Comparison of ENCODE assay signal across 8 cellular contexts in genomic region chr1:147599362-147600118, GRCh38. TPM values are rescaled to one million over a fixed set of nuclear protein-coding genes. Genes with fewer than 3 reads are reported as not detected.
DNase-seq lines count a peak whose midpoint lies in the region; ATAC-seq and TF ChIP-seq lines count a peak whose summit lies in the region.

No MANE protein-coding gene starts in this region.

- H3K27ac ChIP-seq in AG04450 (ENCODE audit: low read depth, low read length) = peak overlapping the region; percentile 54

- H3K4me3 ChIP-seq in AG04450 (ENCODE audit: low read depth, low read length) = peak overlapping the region; percentile 79
- peak overlapping the region; percentile 75 for H3K4me3 ChIP-seq in kidney epithelial cell (ENCODE audit: low read depth, low read length)

- H3K36me3 ChIP-seq in kidney epithelial cell (ENCODE audit: control insufficient read depth, insufficient read depth, low read length) = no peaks in the 10 kb centered on the region

- H3K27me3 ChIP-seq in AG04450 (ENCODE audit: control insufficient read depth, insufficient read depth, low read length) (no peaks in the 10 kb centered on the region), kidney epithelial cell (ENCODE audit: control insufficient read depth, insufficient read depth, low read length) (no peaks in the 10 kb centered on the region)

- DNase-seq in AG04450 (ENCODE audit: low read depth, low spot score) (peak; percentile 91), NCI-H446 (lab: John Stamatoyannopoulos, UW) (peak; percentile 88 to 97), cerebellar nuclear complex (lab: John Stamatoyannopoulos, UW) (peak; percentile 85), kidney epithelial cell (ENCODE audit: low read depth) (peak; percentile 61)
- peak; percentile 90 for DNase-seq in activated CD4-positive, CD25-positive, alpha-beta regulatory T cell treated with anti-CD3 and anti-CD28 coated beads, Interleukin-2, amount 50 U/mL, for 72 hours
- peak; percentile 95 to 98 for DNase-seq in stimulated activated CD4-positive, alpha-beta T cell treated with anti-CD3 and anti-CD28 coated beads, Interleukin-15, amount 100 ng/mL, for 1 hour (ENCODE audit: low read depth in 1 of 2, low spot score in 1 of 2)

- TF ChIP-seq CTCF in AG04450 (IDR thresholded peaks at IDR 0.05; ENCODE audit: low read depth, low read length) = no peak
- TF ChIP-seq CTCF in kidney epithelial cell (IDR thresholded peaks at IDR 0.05; ENCODE audit: insufficient read depth, low read length, poor library complexity, severe bottlenecking) = no peak

- POLR2A ChIA-PET in AG04450 (lab: Yijun Ruan, JAX) = interaction anchor here (0.6 to 1.9 kb wide), 11 partner anchors 14 to 295 kb away, joined by 3 to 41 read pairs (median 5); partner anchors contain the start of gene BCL9

- peak; percentile 78 for ATAC-seq in HG03354 (IDR thresholded peaks at IDR 0.05; ENCODE audit: poor library complexity, severe bottlenecking, unreplicated experiment)

- H3K9me3 ChIP-seq in AG04450 (ENCODE audit: control insufficient read depth, insufficient read depth, low read length) = no peaks in the 10 kb centered on the region; the same call in 1 of the 2 replicates

- TF ChIP-seq POLR2A in GM19099 (IDR thresholded peaks at IDR 0.05; ENCODE audit: extremely low read depth, insufficient read length, low read depth) = peak; percentile 48

- CTCF ChIA-PET in AG04450 (lab: Charles Lee) = interaction anchor here (0.6 to 2.0 kb wide), 7 partner anchors 12 to 65 kb away, joined by 3 to 11 read pairs (median 5); partner anchors contain the start of gene BCL9

RNA-seq across cellular contexts. Expression of gene BCL9, which starts 58.2 kb away (rescaled TPM):
- polyA plus RNA-seq in AG04450 (2011; rRNA removed) = 11.0 and 14.7 TPM in 2 replicates
- 15.1 and 17.4 TPM in 2 replicates for polyA minus RNA-seq in AG04450 (2011; rRNA and poly(A)+ RNA removed)
- 17.7 and 17.8 TPM in 2 replicates for total RNA-seq in kidney epithelial cell

Comparison
In these comparisons a context has a peak if more than half of its experiments do, and no peak if none do; other contexts are left out.
1. Peak in every context shown above with its lines: DNase-seq, ATAC-seq, H3K4me3 ChIP-seq and H3K27ac ChIP-seq.